In genomic region chr9:37146372-37146771, GRCh38 we compare ENCODE assay signal across 1 cellular context.
TF ChIP-seq lines count a peak whose summit lies in the region.

No MANE protein-coding gene starts in this region.

TF ChIP-seq in K562, 482 proteins besides CTCF, POLR2A, EP300 and RAD21 (continued from another document):
- TF ChIP-seq ZNF609 (CRISPR knock-in tag; IDR thresholded peaks at IDR 0.05; ENCODE audit: borderline replicate concordance) (no peak), GABPA (tag; conservative IDR thresholded peaks at IDR 0.05; ENCODE audit: low read depth) (peak; percentile 62), RBM22 (IDR thresholded peaks at IDR 0.05; ENCODE audit: low read depth, low read length, poor library complexity, severe bottlenecking) (no peak), ZNF778 (CRISPR knock-in tag; IDR thresholded peaks at IDR 0.05) (no peak), ZNF121 (CRISPR knock-in tag; conservative IDR thresholded peaks at IDR 0.05) (no peak), MNT (conservative IDR thresholded peaks at IDR 0.05) (peak; percentile 30 to 38; a peak in 1 of 4 replicates), COPS2 (conservative IDR thresholded peaks at IDR 0.05) (no peak), ZNF592 (IDR thresholded peaks at IDR 0.05) (peak; percentile 44; the same call in 1 of the 2 replicates), ETV1 (tag; conservative IDR thresholded peaks at IDR 0.05; ENCODE audit: low read depth) (peak; percentile 23; the same call in 1 of the 2 replicates), NR2C2 (CRISPR knock-in tag; IDR thresholded peaks at IDR 0.05) (no peak), NR2C2 (tag; IDR thresholded peaks at IDR 0.05) (peak; percentile 40; the same call in 1 of the 2 replicates), ZNF717 (CRISPR knock-in tag; IDR thresholded peaks at IDR 0.05) (no peak), TSHZ1 (CRISPR knock-in tag; IDR thresholded peaks at IDR 0.05) (no peak), HNRNPUL1 (IDR thresholded peaks at IDR 0.05; ENCODE audit: low read length) (no peak), PHF20 (IDR thresholded peaks at IDR 0.05; ENCODE audit: partially characterized antibody) (no peak), ZNF75A (CRISPR knock-in tag; IDR thresholded peaks at IDR 0.05) (no peak), HSF4 (CRISPR knock-in tag; IDR thresholded peaks at IDR 0.05; ENCODE audit: borderline replicate concordance) (no peak), MYC (IDR thresholded peaks at IDR 0.05; ENCODE audit: low read depth, low read length) (0 out of 2 replicates have a peak, but pooled peaks have one; percentile 44), MYC (CRISPR knock-in tag; IDR thresholded peaks at IDR 0.05; ENCODE audit: borderline replicate concordance, low read depth) (no peak), ZBTB40 (IDR thresholded peaks at IDR 0.05) (0 out of 2 replicates have a peak, but pooled peaks have one; percentile 33), ZBTB40 (CRISPR knock-in tag; IDR thresholded peaks at IDR 0.05) (no peak), DIDO1 (tag; IDR thresholded peaks at IDR 0.05; ENCODE audit: low read depth) (no peak), MAX (CRISPR knock-in tag; IDR thresholded peaks at IDR 0.05) (no peak), MTA1 (IDR thresholded peaks at IDR 0.05; ENCODE audit: borderline replicate concordance) (no peak), ARID1B (IDR thresholded peaks at IDR 0.05) (no peak), CBX1 (IDR thresholded peaks at IDR 0.05; ENCODE audit: low read depth) (no peak), ZZZ3 (IDR thresholded peaks at IDR 0.05) (0 out of 2 replicates have a peak, but pooled peaks have one; percentile 39), LEF1 (IDR thresholded peaks at IDR 0.05) (no peak), KDM5B (IDR thresholded peaks at IDR 0.05; ENCODE audit: insufficient replicate concordance, low read depth, low read length) (no peak), SRSF3 (IDR thresholded peaks at IDR 0.05; ENCODE audit: insufficient read depth, low read length) (no peak), GATAD2B (IDR thresholded peaks at IDR 0.05; ENCODE audit: borderline replicate concordance) (peak; percentile 22; the same call in 1 of the 2 replicates), TEAD4 (IDR thresholded peaks at IDR 0.05; ENCODE audit: low read length) (peak; percentile 37; the same call in 1 of the 2 replicates), TEAD4 (CRISPR knock-in tag; IDR thresholded peaks at IDR 0.05; ENCODE audit: borderline replicate concordance) (no peak), ZNF143 (CRISPR knock-in tag; IDR thresholded peaks at IDR 0.05) (no peak)
TF ChIP-seq in K562: peak in this region for 11.
